ENCODE assay signal across 13 cellular contexts in genomic region chr2:223055140-223055539, GRCh38. TPM values are rescaled to one million over a fixed set of nuclear protein-coding genes. Genes with fewer than 3 reads are reported as not detected.
DNase-seq lines count a peak whose midpoint lies in the region; ATAC-seq and TF ChIP-seq lines count a peak whose summit lies in the region.
"Had no signal": no experiment of that assay in that cellular context is flagged by ENCODE, and none has a peak within 500 bp of the region (broad histone marks: within the 10 kb centered on the region; RNA-seq: fewer than 3 reads in every experiment).

No MANE protein-coding gene starts in this region.

- no peak overlapping the region for H3K27ac Mint-ChIP-seq in naive thymus-derived CD4-positive, alpha-beta T cell
- H3K27ac Mint-ChIP-seq: CD14-positive monocyte had no signal

- H3K4me1 ChIP-seq in osteoblast (ENCODE audit: insufficient read depth, low read length) = peaks cover 59% of the 10 kb centered on the region
- no peaks in the 10 kb centered on the region for H3K4me1 ChIP-seq in naive thymus-derived CD4-positive, alpha-beta T cell (ENCODE audit: control insufficient read depth in 2 of 2, insufficient read depth in 2 of 2, low read length in 2 of 2)
- H3K4me1 ChIP-seq: HAP-1 had no signal

- POLR2A ChIA-PET in naive thymus-derived CD4-positive, alpha-beta T cell (lab: Charles Lee) = no interaction called here

- ATAC-seq in naive thymus-derived CD4-positive, alpha-beta T cell = no peak
- ATAC-seq in GM19023 (IDR thresholded peaks at IDR 0.05; ENCODE audit: unreplicated experiment) = no peak

- H3K27me3 Mint-ChIP-seq in naive thymus-derived CD4-positive, alpha-beta T cell = peaks cover 0 to 21% (median 12%) of the 10 kb centered on the region in 5 donors

- peak overlapping the region; percentile 49 for H3K27ac ChIP-seq in osteoblast (ENCODE audit: low read depth, low read length)
- no peak overlapping the region for H3K27ac ChIP-seq in naive thymus-derived CD4-positive, alpha-beta T cell (ENCODE audit: low read depth, low read length)

- H2AFZ ChIP-seq in osteoblast (ENCODE audit: low read length) = no peak overlapping the region

- H3K4me3 ChIP-seq in AG10803 (ENCODE audit: low read length) (peak overlapping the region; percentile 16), osteoblast (ENCODE audit: insufficient read depth, low read length) (no peak overlapping the region), MG63 (no peak overlapping the region)
- H3K4me3 ChIP-seq in naive thymus-derived CD4-positive, alpha-beta T cell (ENCODE audit: low read length) = no peak overlapping the region
- H3K4me3 ChIP-seq: body of pancreas, HAP-1 had no signal

- DNase-seq in AG10803 (ENCODE audit: low read depth) (peak; percentile 49), NCI-H446 (lab: John Stamatoyannopoulos, UW) (peak; percentile 92 to 96), dedifferentiated amniotic fluid mesenchymal stem cell (ENCODE audit: extremely low spot score) (peak; percentile 31), osteoblast (ENCODE audit: insufficient read length, low spot score, missing footprints) (no peak), MG63 (no peak), SHP77 treated with DMSO at 0.1 percent for 48 hours (lab: John Stamatoyannopoulos, UW) (no peak)
- DNase-seq in naive thymus-derived CD4-positive, alpha-beta T cell = no peak
- DNase-seq: small intestine; stimulated activated CD8-positive, alpha-beta memory T cell treated with anti-CD3 and anti-CD28 coated beads, Interleukin-4, amount 100 ng/mL, for 48 hours had no signal

- intact Hi-C loops in naive thymus-derived CD4-positive, alpha-beta T cell (cut with micrococcal nuclease) = no loop called here

- H3K4me3 Mint-ChIP-seq in naive thymus-derived CD4-positive, alpha-beta T cell = no peak overlapping the region
- H3K4me3 Mint-ChIP-seq: CD14-positive monocyte had no signal

- no peaks in the 10 kb centered on the region for H3K9me3 ChIP-seq in osteoblast (ENCODE audit: low read depth, low read length)
- no peaks in the 10 kb centered on the region for H3K9me3 ChIP-seq in naive thymus-derived CD4-positive, alpha-beta T cell (ENCODE audit: control insufficient read depth in 2 of 3, low read length in 3 of 3)
- H3K9me3 ChIP-seq in MG63 = no peaks in the 10 kb centered on the region
- H3K9me3 ChIP-seq: body of pancreas, HAP-1 had no signal

- H3K36me3 ChIP-seq in osteoblast (ENCODE audit: insufficient read depth, low read length) (no peaks in the 10 kb centered on the region), MG63 (no peaks in the 10 kb centered on the region)
- H3K36me3 ChIP-seq in naive thymus-derived CD4-positive, alpha-beta T cell (ENCODE audit: control insufficient read depth in 2 of 3, insufficient read depth in 3 of 3, low read length in 3 of 3) = no peaks in the 10 kb centered on the region
- H3K36me3 ChIP-seq: HAP-1 had no signal

- H3K27me3 ChIP-seq in osteoblast (ENCODE audit: insufficient read depth, low read length) = no peaks in the 10 kb centered on the region
- no peaks in the 10 kb centered on the region for H3K27me3 ChIP-seq in naive thymus-derived CD4-positive, alpha-beta T cell (ENCODE audit: control insufficient read depth in 2 of 2, insufficient read depth in 2 of 2, low read length in 2 of 2)
- no peaks in the 10 kb centered on the region for H3K27me3 ChIP-seq in MG63
- H3K27me3 ChIP-seq: body of pancreas had no signal

- no peaks in the 10 kb centered on the region for H3K4me1 Mint-ChIP-seq in naive thymus-derived CD4-positive, alpha-beta T cell

- H4K20me1 ChIP-seq in osteoblast (ENCODE audit: insufficient read depth, low read length) = no peaks in the 10 kb centered on the region

- H3K79me2 ChIP-seq in osteoblast (ENCODE audit: insufficient read depth, low read length) = peaks cover 10% of the 10 kb centered on the region

- no peak for TF ChIP-seq CTCF in AG10803 (conservative IDR thresholded peaks at IDR 0.05; ENCODE audit: low read length)
- no peak for TF ChIP-seq CTCF in osteoblast (IDR thresholded peaks at IDR 0.05; ENCODE audit: extremely low read depth, low read depth, low read length)

- no peaks in the 10 kb centered on the region for H3K36me3 Mint-ChIP-seq in naive thymus-derived CD4-positive, alpha-beta T cell
- H3K36me3 Mint-ChIP-seq: CD14-positive monocyte had no signal

- CTCF ChIA-PET in naive thymus-derived CD4-positive, alpha-beta T cell (lab: Charles Lee) = no interaction called here

- H3K4me2 ChIP-seq in osteoblast (ENCODE audit: insufficient read depth, low read length) = peak overlapping the region; percentile 36

- no peaks in the 10 kb centered on the region for H3K9me3 Mint-ChIP-seq in naive thymus-derived CD4-positive, alpha-beta T cell

RNA-seq across cellular contexts. Expression of gene KCNE4, which starts 3.1 kb away (rescaled TPM):
- total RNA-seq in osteoblast = 37.6 and 40.4 TPM in 2 replicates
- not detected for total RNA-seq in naive thymus-derived CD4-positive, alpha-beta T cell
- polyA plus RNA-seq in naive thymus-derived CD4-positive, alpha-beta T cell = not detected
- 0.30 and 0.69 TPM in 2 replicates for total RNA-seq in MG63 (2014; rRNA removed; shearing (Covaris generic); ENCODE audit: low replicate concordance)
- polyA plus RNA-seq: CD14-positive monocyte had no signal

Comparison
In these comparisons a context has a peak if more than half of its experiments do, and no peak if none do; other contexts are left out.
1. DNase-seq: peak in AG10803 (single experiment), NCI-H446 (2 of 2) and dedifferentiated amniotic fluid mesenchymal stem cell (single experiment); none in osteoblast (single experiment), naive thymus-derived CD4-positive, alpha-beta T cell (0 of 9), MG63 (single experiment) and SHP77 treated with DMSO at 0.1 percent for 48 hours (single experiment).
2. RNA of gene KCNE4, which starts 3.1 kb away (total RNA-seq): 37.6 to 40.4 TPM in osteoblast; 0.30 to 0.69 TPM in MG63 and not detected in naive thymus-derived CD4-positive, alpha-beta T cell; every median in the first group is over 10 times any median in the second.